In the genomic region with DNA sequence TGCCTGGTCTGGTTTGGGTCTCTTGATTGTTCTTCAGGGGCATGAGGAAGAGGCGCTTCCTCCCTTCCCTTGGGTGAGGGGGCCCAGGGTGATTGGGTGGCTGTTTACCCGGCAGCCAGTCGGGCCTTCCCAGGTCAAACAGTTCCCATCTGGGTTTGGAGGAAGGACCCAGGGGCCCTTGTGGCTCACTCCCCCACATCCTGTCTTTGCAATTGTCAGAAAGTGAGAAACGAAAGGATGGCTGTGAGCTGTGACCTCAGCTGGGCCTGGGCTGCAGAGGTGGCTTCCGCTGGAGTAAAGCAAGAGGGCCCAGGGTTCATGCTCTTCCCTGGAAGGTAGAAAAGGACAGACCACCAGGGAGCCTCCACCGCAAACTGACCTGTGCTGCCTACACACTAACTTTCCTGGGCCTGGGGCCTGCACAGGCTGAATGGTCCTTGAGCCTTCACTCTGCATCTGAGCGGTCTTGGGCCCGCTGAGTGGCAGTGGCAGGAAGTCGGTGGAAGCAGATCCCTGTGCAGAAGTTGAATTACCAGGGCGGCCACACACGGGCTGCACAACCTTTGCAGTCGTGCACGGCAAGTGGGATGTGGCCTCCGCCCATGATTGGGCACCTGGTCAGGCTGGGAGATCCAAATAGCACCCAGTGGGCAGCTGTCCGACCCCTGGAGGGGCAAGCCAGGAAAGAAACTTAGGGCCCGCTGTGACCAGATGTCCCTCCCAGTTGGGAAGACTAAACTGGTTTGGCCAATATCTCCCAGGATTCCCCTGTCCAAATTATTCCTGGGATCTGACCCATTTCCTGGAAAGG, we compare ENCODE assay signal across 9 cellular contexts. TPM values are rescaled to one million over a fixed set of nuclear protein-coding genes. Genes with fewer than 3 reads are reported as not detected.
DNase-seq lines count a peak whose midpoint lies in the region; ATAC-seq and TF ChIP-seq lines count a peak whose summit lies in the region.
"Had no signal": no experiment of that assay in that cellular context is flagged by ENCODE, and none has a peak within 500 bp of the region (broad histone marks: within the 10 kb centered on the region; RNA-seq: fewer than 3 reads in every experiment).

No MANE protein-coding gene starts in this region.

- H2AK5ac ChIP-seq in mesenchymal stem cell (ENCODE audit: low read length, severe bottlenecking), result no peak overlapping the region

- H3K27ac Mint-ChIP-seq in CD4-positive, alpha-beta T cell, result peak overlapping the region; percentile 98

- no peak overlapping the region for H4K91ac ChIP-seq in mesenchymal stem cell (ENCODE audit: low read length)

- H3K79me1 ChIP-seq in mesenchymal stem cell (replicated peaks; ENCODE audit: low read length, poor library complexity, severe bottlenecking), result peaks cover 6% of the 10 kb centered on the region

- H3K4me3 ChIP-seq in mesenchymal stem cell (ENCODE audit: insufficient read depth in 1 of 2, low read depth in 1 of 2, low read length in 2 of 2), result no peak overlapping the region

- no peak overlapping the region for H3K14ac ChIP-seq in mesenchymal stem cell (ENCODE audit: low read length in 2 of 2)

- peaks cover 73% of the 10 kb centered on the region for H3K4me1 Mint-ChIP-seq in CD4-positive, alpha-beta T cell (ENCODE audit: low read depth)
- peaks cover 85% of the 10 kb centered on the region for H3K4me1 Mint-ChIP-seq in activated T-cell treated with anti-CD3 and anti-CD28 coated beads, Interleukin-2, amount 50 U/mL, for 4 hours (ENCODE audit: low read depth)

- peak overlapping the region; percentile 66 for H3K27ac ChIP-seq in CD4-positive, alpha-beta T cell (ENCODE audit: low read depth, low read length)
- H3K27ac ChIP-seq in mesenchymal stem cell (ENCODE audit: low read length, poor library complexity, severe bottlenecking), result peak overlapping the region; percentile 2

- TF ChIP-seq CTCF in CD4-positive, alpha-beta T cell (IDR thresholded peaks at IDR 0.05), result no peak

- DNase-seq in CD4-positive, alpha-beta T cell, result peak in 7 of 10 experiments; percentile 48 to 64 (median 58)
- DNase-seq in Kasumi-1 (lab: John Stamatoyannopoulos, UW), result peak; percentile 94 to 96
- DNase-seq in activated T-cell treated with anti-CD3 and anti-CD28 coated beads, Interleukin-2, amount 50 U/mL, for 4 hours, result no peak
- DNase-seq in mesenchymal stem cell, result peak; percentile 7
- DNase-seq in retina, result no peak
- no peak for DNase-seq in NCI-H2227 (lab: John Stamatoyannopoulos, UW; ENCODE audit: unreplicated experiment)

- no peak overlapping the region for H3K23ac ChIP-seq in mesenchymal stem cell (ENCODE audit: low read length in 2 of 2)

- no peaks in the 10 kb centered on the region for H3K27me3 ChIP-seq in CD4-positive, alpha-beta T cell (ENCODE audit: control insufficient read depth, insufficient read depth, low read length)
- no peaks in the 10 kb centered on the region for H3K27me3 ChIP-seq in mesenchymal stem cell (ENCODE audit: control insufficient read depth in 1 of 2, insufficient read depth in 1 of 2, low read length in 2 of 2)

- CTCF ChIA-PET in CD4-positive, alpha-beta T cell (lab: Charles Lee), result interaction anchor here (1.3 to 7.3 kb wide), 8 partner anchors 8 to 87 kb away, joined by 5 to 119 read pairs (median 14); a partner anchor contains a TSS

- H3K18ac ChIP-seq in mesenchymal stem cell (ENCODE audit: low read depth in 1 of 2, low read length in 2 of 2), result no peak overlapping the region

- peak overlapping the region; percentile 47 for H4K8ac ChIP-seq in mesenchymal stem cell (ENCODE audit: low read length)

- ATAC-seq in CD4-positive, alpha-beta T cell (ENCODE audit: poor library complexity), result peak; percentile 34
- ATAC-seq in GM19452 (IDR thresholded peaks at IDR 0.05; ENCODE audit: unreplicated experiment), result peak; percentile 46
- peak; percentile 59 to 61 for ATAC-seq in activated T-cell treated with anti-CD3 and anti-CD28 coated beads, Interleukin-2, amount 50 U/mL, for 4 hours
- ATAC-seq in GM21367 (IDR thresholded peaks at IDR 0.05; ENCODE audit: unreplicated experiment), result no peak

- H3K27me3 Mint-ChIP-seq in CD4-positive, alpha-beta T cell, result no peaks in the 10 kb centered on the region
- H3K27me3 Mint-ChIP-seq in activated T-cell treated with anti-CD3 and anti-CD28 coated beads, Interleukin-2, amount 50 U/mL, for 4 hours (ENCODE audit: low read depth), result no peaks in the 10 kb centered on the region

- no peaks in the 10 kb centered on the region for H3K9me3 Mint-ChIP-seq in CD4-positive, alpha-beta T cell
- H3K9me3 Mint-ChIP-seq in activated T-cell treated with anti-CD3 and anti-CD28 coated beads, Interleukin-2, amount 50 U/mL, for 4 hours, result no peaks in the 10 kb centered on the region

- peak overlapping the region in 1 of 2 experiments; percentile 46 for H3K4ac ChIP-seq in mesenchymal stem cell (ENCODE audit: low read depth in 1 of 2, low read length in 2 of 2)

- H2BK12ac ChIP-seq in mesenchymal stem cell (ENCODE audit: low read length in 2 of 2), result peak overlapping the region in 1 of 2 experiments; percentile 7

- intact Hi-C loops in CD4-positive, alpha-beta T cell (cut with DNase I, micrococcal nuclease), result loop anchor here in 1 of 2 experiments (5.0 kb wide), 1 partner anchor 61 kb away; no protein-coding TSS in a partner anchor

- no peak overlapping the region for H2AFZ ChIP-seq in mesenchymal stem cell (ENCODE audit: low read depth, low read length)

- no peak overlapping the region for H2BK5ac ChIP-seq in mesenchymal stem cell (ENCODE audit: low read depth, low read length, poor library complexity, severe bottlenecking)

- WGBS in mesenchymal stem cell, result 86% methylated on average over 15 of the region's 16 CpGs

- H3K36me3 Mint-ChIP-seq in CD4-positive, alpha-beta T cell (ENCODE audit: low read depth), result peaks cover 43% of the 10 kb centered on the region
- peaks cover 28% of the 10 kb centered on the region for H3K36me3 Mint-ChIP-seq in activated T-cell treated with anti-CD3 and anti-CD28 coated beads, Interleukin-2, amount 50 U/mL, for 4 hours (ENCODE audit: insufficient read depth)

- H3K4me3 Mint-ChIP-seq in CD4-positive, alpha-beta T cell, result peak overlapping the region; percentile 83
- H3K4me3 Mint-ChIP-seq in activated T-cell treated with anti-CD3 and anti-CD28 coated beads, Interleukin-2, amount 50 U/mL, for 4 hours, result peak overlapping the region; percentile 72

- peaks cover 18% of the 10 kb centered on the region for H3K4me1 ChIP-seq in mesenchymal stem cell (ENCODE audit: control insufficient read depth, insufficient read depth, low read depth, low read length)

- POLR2A ChIA-PET in CD4-positive, alpha-beta T cell (lab: Charles Lee), result interaction anchor here (1.1 to 11.4 kb wide), 11 partner anchors 9 to 87 kb away, joined by 3 to 465 read pairs (median 8); a partner anchor contains a TSS

- H2BK120ac ChIP-seq in mesenchymal stem cell (ENCODE audit: low read depth, low read length), result no peak overlapping the region

- peaks cover 62 to 65% of the 10 kb centered on the region in 2 experiments for H3K36me3 ChIP-seq in mesenchymal stem cell (ENCODE audit: control insufficient read depth in 1 of 2, insufficient read depth in 2 of 2, low read depth in 1 of 2, low read length in 2 of 2)

- no peaks in the 10 kb centered on the region for H3K9me3 ChIP-seq in CD4-positive, alpha-beta T cell (ENCODE audit: control insufficient read depth, low read length)
- no peaks in the 10 kb centered on the region for H3K9me3 ChIP-seq in mesenchymal stem cell (ENCODE audit: control insufficient read depth, low read length)

- H3K4me2 ChIP-seq in mesenchymal stem cell (ENCODE audit: low read length, poor library complexity, severe bottlenecking), result no peak overlapping the region

- no peak overlapping the region for H2BK15ac ChIP-seq in mesenchymal stem cell (ENCODE audit: low read depth, poor library complexity, severe bottlenecking)

- H3K9ac ChIP-seq in mesenchymal stem cell (ENCODE audit: low read length), result peak overlapping the region; percentile 29

RNA-seq across cellular contexts. Expression of a gene that starts 5.3 kb away (rescaled TPM):
- 1 to 10 TPM; 3.7 to 3.8 TPM for total RNA-seq in CD4-positive, alpha-beta T cell
- 1 to 10 TPM; 2.2 to 7.8 (median 2.7) TPM for total RNA-seq in activated T-cell treated with anti-CD3 and anti-CD28 coated beads, Interleukin-2, amount 50 U/mL, for 4 hours
- 0.28 TPM for polyA plus RNA-seq in mesenchymal stem cell (2013, experiment 1 of 2)
- 0.32 TPM for polyA plus RNA-seq in mesenchymal stem cell (2013, experiment 2 of 2)

RNA-seq across cellular contexts. Expression of a gene that starts 11.2 kb away (rescaled TPM):
- 1,000 to 10,000 TPM; 1,019 to 1,047 TPM for total RNA-seq in CD4-positive, alpha-beta T cell
- 100 to 1,000 TPM; 286 to 314 (median 301) TPM for total RNA-seq in activated T-cell treated with anti-CD3 and anti-CD28 coated beads, Interleukin-2, amount 50 U/mL, for 4 hours
- 69.1 TPM for polyA plus RNA-seq in mesenchymal stem cell (2013, experiment 1 of 2)
- polyA plus RNA-seq in mesenchymal stem cell (2013, experiment 2 of 2), result 65.8 TPM

RNA-seq across cellular contexts. Expression of a gene that starts 11.7 kb away (rescaled TPM):
- 1,000 to 10,000 TPM; 3,668 to 3,697 TPM for total RNA-seq in CD4-positive, alpha-beta T cell
- 1,000 to 10,000 TPM; 3,437 to 3,718 (median 3,468) TPM for total RNA-seq in activated T-cell treated with anti-CD3 and anti-CD28 coated beads, Interleukin-2, amount 50 U/mL, for 4 hours
- polyA plus RNA-seq in mesenchymal stem cell (2013, experiment 1 of 2), result 2,789 TPM
- 2,879 TPM for polyA plus RNA-seq in mesenchymal stem cell (2013, experiment 2 of 2)

RNA-seq across cellular contexts. Expression of a gene that starts 26.9 kb away (rescaled TPM):
- total RNA-seq in CD4-positive, alpha-beta T cell, result not detected
- not detected for total RNA-seq in activated T-cell treated with anti-CD3 and anti-CD28 coated beads, Interleukin-2, amount 50 U/mL, for 4 hours
- not detected for polyA plus RNA-seq in mesenchymal stem cell (2013, experiment 1 of 2)
- not detected for polyA plus RNA-seq in mesenchymal stem cell (2013, experiment 2 of 2)
- total RNA-seq: renal cortical epithelial cell had no signal

RNA-seq across cellular contexts. Expression of a gene that starts 27.3 kb away (rescaled TPM):
- total RNA-seq in CD4-positive, alpha-beta T cell, result not detected
- not detected for total RNA-seq in activated T-cell treated with anti-CD3 and anti-CD28 coated beads, Interleukin-2, amount 50 U/mL, for 4 hours
- polyA plus RNA-seq in mesenchymal stem cell (2013, experiment 1 of 2), result not detected
- not detected for polyA plus RNA-seq in mesenchymal stem cell (2013, experiment 2 of 2)
- total RNA-seq: renal cortical epithelial cell had no signal

Comparison
In these comparisons a context has a peak if more than half of its experiments do, and no peak if none do; other contexts are left out.
1. DNase-seq: peak in CD4-positive, alpha-beta T cell (7 of 10), Kasumi-1 (2 of 2) and mesenchymal stem cell (single experiment); none in activated T-cell treated with anti-CD3 and anti-CD28 coated beads, Interleukin-2, amount 50 U/mL, for 4 hours (single experiment), retina (single experiment) and NCI-H2227 (single experiment).